1 cellular context compared by ENCODE assay signal in the genomic region with DNA sequence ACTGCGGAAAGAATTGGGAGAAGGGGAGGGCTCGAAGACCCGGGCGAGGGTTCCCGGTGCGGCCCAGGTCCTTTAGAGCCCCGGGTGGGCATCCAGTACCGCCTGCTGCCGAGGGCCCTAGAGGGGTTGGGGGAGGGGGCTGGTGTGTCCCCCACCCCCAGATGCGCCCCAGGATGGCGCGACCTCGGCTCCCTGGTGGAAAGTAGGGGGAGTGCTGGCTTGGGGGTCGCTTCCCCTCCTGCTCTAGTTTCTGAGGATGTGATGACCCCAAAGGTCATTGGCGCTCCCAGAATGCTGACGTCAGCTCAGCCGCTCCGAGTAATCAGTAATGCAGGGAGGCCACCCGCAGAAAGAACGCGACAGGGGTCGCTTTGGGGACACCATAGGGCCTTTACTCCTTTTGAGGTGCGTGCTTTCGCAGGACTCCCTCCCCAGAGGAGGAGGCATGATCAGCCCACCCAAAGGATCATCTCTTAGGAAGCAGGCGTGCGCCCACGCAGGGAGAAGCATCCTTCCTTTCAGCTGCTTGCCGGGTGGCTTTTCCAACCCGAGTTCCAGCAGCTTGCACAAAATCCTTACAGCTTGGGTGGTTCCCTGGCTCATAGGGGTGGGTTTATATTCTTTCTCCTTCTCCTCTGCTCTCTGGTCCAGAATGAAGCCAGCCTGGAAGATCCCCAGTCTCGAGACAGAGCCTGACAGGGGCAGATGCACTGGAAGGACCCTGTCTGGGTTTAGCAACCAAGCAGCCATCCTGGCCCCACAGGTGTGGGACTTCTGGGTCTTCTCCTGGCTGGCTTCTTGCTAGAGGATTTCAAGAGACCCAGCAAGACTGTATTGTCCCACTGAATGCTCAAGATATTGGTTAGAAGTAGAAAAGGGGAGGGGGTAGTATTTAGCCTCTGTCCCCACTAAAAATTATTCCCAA.
TF ChIP-seq lines count a peak whose summit lies in the region.

No MANE protein-coding gene starts in this region.

TF ChIP-seq in HCT116, 20 proteins besides CTCF, POLR2A, EP300 and RAD21 (continued from another document):
- no peak for TF ChIP-seq REST (IDR thresholded peaks at IDR 0.05; ENCODE audit: low read depth)
- no peak for TF ChIP-seq MAX (IDR thresholded peaks at IDR 0.05)
TF ChIP-seq in HCT116: peak in this region for 0.
